In the genomic region with DNA sequence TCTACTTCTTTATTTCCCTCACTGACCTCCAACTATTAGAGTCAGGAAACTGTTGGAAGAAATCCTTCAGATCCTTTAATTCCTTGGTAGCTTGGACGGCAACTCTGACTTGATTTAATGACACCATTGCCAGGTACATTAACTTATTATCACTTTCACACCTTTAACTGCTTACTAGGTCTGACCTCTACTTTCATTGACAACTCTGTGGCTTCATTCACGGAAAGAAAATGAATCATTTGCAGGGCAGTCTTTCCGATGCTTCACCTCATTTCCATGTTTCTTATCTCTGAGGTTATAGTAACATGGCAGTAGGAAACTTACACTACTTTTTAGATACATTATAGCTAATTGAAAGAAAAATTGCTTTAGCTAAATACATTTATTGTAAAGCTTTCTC, we compare ENCODE assay signal across 35 cellular contexts.
"Had no signal": no experiment of that assay in that cellular context is flagged by ENCODE, and none has a peak within 500 bp of the region (broad histone marks: within the 10 kb centered on the region; RNA-seq: fewer than 3 reads in every experiment).

No MANE protein-coding gene starts in this region.

- H3K9me3 ChIP-seq: adrenal gland, breast epithelium had no signal

- DNase-seq: activated CD4-positive, alpha-beta memory T cell treated with anti-CD3 and anti-CD28 coated beads for 36 hours; activated CD4-positive, alpha-beta T cell treated with anti-CD3 and anti-CD28 coated beads for 36 hours; activated CD4-positive, alpha-beta T cell treated with anti-CD3 and anti-CD28 coated beads, Interleukin-2, amount 10 ng/mL, durations not matched to agents 24 days and 14 days; activated CD4-positive, CD25-positive, alpha-beta regulatory T cell; activated CD4-positive, CD25-positive, alpha-beta regulatory T cell treated with anti-CD3 and anti-CD28 coated beads, Interleukin-2, amount 50 U/mL, for 72 hours; activated CD8-positive, alpha-beta memory T cell treated with anti-CD3 and anti-CD28 coated beads, Interleukin-2, amount 10 ng/mL, durations not matched to agents 7 days and 5 days; activated CD8-positive, alpha-beta memory T cell treated with anti-CD3 and anti-CD28 coated beads, Interleukin-2, amount 50 U/mL, for 4 hours; activated CD8-positive, alpha-beta T cell treated with anti-CD3 and anti-CD28 coated beads, Interleukin-2, amount 10 ng/mL, durations not matched to agents 7 days and 5 days; activated effector memory CD4-positive, alpha-beta T cell treated with anti-CD3 and anti-CD28 coated beads, Interleukin-2, amount 50 U/mL, for 16 hours; activated naive CD4-positive, alpha-beta T cell treated with anti-CD3 and anti-CD28 coated beads for 36 hours; activated naive CD8-positive, alpha-beta T cell treated with anti-CD3 and anti-CD28 coated beads for 36 hours; activated naive CD8-positive, alpha-beta T cell treated with anti-CD3 and anti-CD28 coated beads, Interleukin-2, amount 50 U/mL, for 24 hours; activated T-cell treated with anti-CD3 and anti-CD28 coated beads, Interleukin-2, amount 50 U/mL, for 1 hour; activated T-cell treated with anti-CD3 and anti-CD28 coated beads, Interleukin-2, amount 50 U/mL, for 48 hours; adrenal gland; amygdala; aorta; dorsolateral prefrontal cortex; effector memory CD4-positive, alpha-beta T cell; endodermal cell; foreskin fibroblast; head of caudate nucleus; T-helper 1 cell; T-helper 17 cell; T1000 had no signal

- H3K27me3 Mint-ChIP-seq: activated CD4-positive, alpha-beta memory T cell treated with anti-CD3 and anti-CD28 coated beads for 36 hours; activated CD4-positive, alpha-beta T cell treated with anti-CD3 and anti-CD28 coated beads for 36 hours; activated CD4-positive, alpha-beta T cell treated with anti-CD3 and anti-CD28 coated beads, Interleukin-2, amount 10 ng/mL, durations not matched to agents 24 days and 14 days; activated CD8-positive, alpha-beta memory T cell treated with anti-CD3 and anti-CD28 coated beads, Interleukin-2, amount 10 ng/mL, durations not matched to agents 7 days and 5 days; activated naive CD4-positive, alpha-beta T cell treated with anti-CD3 and anti-CD28 coated beads, Interleukin-2, amount 50 U/mL, for 24 hours; activated naive CD8-positive, alpha-beta T cell treated with anti-CD3 and anti-CD28 coated beads for 36 hours; activated naive CD8-positive, alpha-beta T cell treated with anti-CD3 and anti-CD28 coated beads, Interleukin-2, amount 50 U/mL, for 24 hours; central memory CD8-positive, alpha-beta T cell; dendritic cell treated with granulocyte-macrophage colony-stimulating factor and Interleukin-4, amounts not matched to agents 40 ng/mL and 50 ng/mL, for 4 days; T-helper 17 cell had no signal

- ATAC-seq: activated CD4-positive, alpha-beta T cell treated with anti-CD3 and anti-CD28 coated beads for 36 hours; activated CD8-positive, alpha-beta memory T cell treated with anti-CD3 and anti-CD28 coated beads, Interleukin-2, amount 10 ng/mL, durations not matched to agents 7 days and 5 days; activated CD8-positive, alpha-beta T cell treated with anti-CD3 and anti-CD28 coated beads, Interleukin-2, amount 10 ng/mL, durations not matched to agents 7 days and 5 days; activated naive CD8-positive, alpha-beta T cell treated with anti-CD3 and anti-CD28 coated beads, Interleukin-2, amount 50 U/mL, for 24 hours; esophagus mucosa; T-helper 17 cell had no signal

- H3K4me1 ChIP-seq: breast epithelium had no signal

- H3K9me3 Mint-ChIP-seq: activated CD4-positive, alpha-beta memory T cell treated with anti-CD3 and anti-CD28 coated beads for 36 hours; activated CD4-positive, alpha-beta T cell treated with anti-CD3 and anti-CD28 coated beads, Interleukin-2, amount 10 ng/mL, durations not matched to agents 24 days and 14 days; activated naive CD8-positive, alpha-beta T cell treated with anti-CD3 and anti-CD28 coated beads for 36 hours; activated naive CD8-positive, alpha-beta T cell treated with anti-CD3 and anti-CD28 coated beads, Interleukin-2, amount 50 U/mL, for 24 hours; activated T-helper 1 cell treated with anti-CD3 and anti-CD28 coated beads, Interleukin-12 subunit alpha, Interleukin-12 subunit beta, Interleukin-2, Interleukin-4 antibody, amounts not matched to agents 30 ng/mL and 10 ng/mL and 1 ng/mL, durations not matched to agents 14 hours and 24 hours and 36 hours; activated T-helper 2 cell treated with anti-CD3 and anti-CD28 coated beads, Interferon-gamma antibody, Interleukin-2, Interleukin-4, amounts not matched to agents 10 μg/mL and 5 μg/mL and 100 μg/mL, durations not matched to agents 14 hours and 24 hours and 36 hours; brain; central memory CD8-positive, alpha-beta T cell; dendritic cell treated with granulocyte-macrophage colony-stimulating factor and Interleukin-4, amounts not matched to agents 40 ng/mL and 50 ng/mL, for 4 days; endodermal cell; T-helper 2 cell treated with Interferon-gamma antibody and Interleukin-4, amounts not matched to agents 5 μg/mL and 100 μg/mL, for 36 hours had no signal

- H3K4me3 ChIP-seq: adrenal gland, breast epithelium, coronary artery, dorsolateral prefrontal cortex had no signal

- H3K27me3 ChIP-seq: adrenal gland, breast epithelium, dorsolateral prefrontal cortex had no signal

- H3K36me3 Mint-ChIP-seq: activated CD4-positive, alpha-beta memory T cell treated with anti-CD3 and anti-CD28 coated beads for 36 hours; activated CD8-positive, alpha-beta memory T cell treated with anti-CD3 and anti-CD28 coated beads, Interleukin-2, amount 10 ng/mL, durations not matched to agents 7 days and 5 days; activated naive CD4-positive, alpha-beta T cell treated with anti-CD3 and anti-CD28 coated beads, Interleukin-2, amount 50 U/mL, for 24 hours; activated naive CD8-positive, alpha-beta T cell treated with anti-CD3 and anti-CD28 coated beads for 36 hours; brain had no signal

- H3K27ac Mint-ChIP-seq: activated CD4-positive, alpha-beta memory T cell treated with anti-CD3 and anti-CD28 coated beads for 36 hours; activated CD4-positive, alpha-beta T cell treated with anti-CD3 and anti-CD28 coated beads for 36 hours; activated CD4-positive, alpha-beta T cell treated with anti-CD3 and anti-CD28 coated beads, Interleukin-2, amount 10 ng/mL, durations not matched to agents 24 days and 14 days; activated CD8-positive, alpha-beta memory T cell treated with anti-CD3 and anti-CD28 coated beads, Interleukin-2, amount 10 ng/mL, durations not matched to agents 7 days and 5 days; activated CD8-positive, alpha-beta T cell treated with anti-CD3 and anti-CD28 coated beads, Interleukin-2, amount 10 ng/mL, durations not matched to agents 7 days and 5 days; activated naive CD4-positive, alpha-beta T cell treated with anti-CD3 and anti-CD28 coated beads for 36 hours; activated naive CD4-positive, alpha-beta T cell treated with anti-CD3 and anti-CD28 coated beads, Interleukin-2, amount 50 U/mL, for 24 hours; activated naive CD8-positive, alpha-beta T cell treated with anti-CD3 and anti-CD28 coated beads for 36 hours; activated naive CD8-positive, alpha-beta T cell treated with anti-CD3 and anti-CD28 coated beads, Interleukin-2, amount 50 U/mL, for 24 hours; activated T-helper 1 cell treated with anti-CD3 and anti-CD28 coated beads, Interleukin-12 subunit alpha, Interleukin-12 subunit beta, Interleukin-2, Interleukin-4 antibody, amounts not matched to agents 30 ng/mL and 10 ng/mL and 1 ng/mL, durations not matched to agents 14 hours and 24 hours and 36 hours; activated T-helper 2 cell treated with anti-CD3 and anti-CD28 coated beads, Interferon-gamma antibody, Interleukin-2, Interleukin-4, amounts not matched to agents 10 μg/mL and 5 μg/mL and 100 μg/mL, durations not matched to agents 14 hours and 24 hours and 36 hours; brain; dendritic cell treated with granulocyte-macrophage colony-stimulating factor and Interleukin-4, amounts not matched to agents 40 ng/mL and 50 ng/mL, for 4 days; endodermal cell; T-helper 17 cell; T-helper 2 cell treated with Interferon-gamma antibody and Interleukin-4, amounts not matched to agents 5 μg/mL and 100 μg/mL, for 36 hours had no signal

- H3K27ac ChIP-seq: adrenal gland, breast epithelium, coronary artery, dorsolateral prefrontal cortex had no signal

- H3K36me3 ChIP-seq: adrenal gland, breast epithelium had no signal

- H3K4me1 Mint-ChIP-seq: activated CD4-positive, alpha-beta T cell treated with anti-CD3 and anti-CD28 coated beads for 36 hours; activated CD4-positive, alpha-beta T cell treated with anti-CD3 and anti-CD28 coated beads, Interleukin-2, amount 10 ng/mL, durations not matched to agents 24 days and 14 days; activated CD8-positive, alpha-beta memory T cell treated with anti-CD3 and anti-CD28 coated beads, Interleukin-2, amount 10 ng/mL, durations not matched to agents 7 days and 5 days; activated naive CD4-positive, alpha-beta T cell treated with anti-CD3 and anti-CD28 coated beads, Interleukin-2, amount 50 U/mL, for 24 hours; activated naive CD8-positive, alpha-beta T cell treated with anti-CD3 and anti-CD28 coated beads for 36 hours; activated naive CD8-positive, alpha-beta T cell treated with anti-CD3 and anti-CD28 coated beads, Interleukin-2, amount 50 U/mL, for 24 hours; brain; central memory CD8-positive, alpha-beta T cell; T-helper 17 cell had no signal

- H3K4me3 Mint-ChIP-seq: activated CD4-positive, alpha-beta memory T cell treated with anti-CD3 and anti-CD28 coated beads for 36 hours; activated CD4-positive, alpha-beta T cell treated with anti-CD3 and anti-CD28 coated beads for 36 hours; activated CD4-positive, alpha-beta T cell treated with anti-CD3 and anti-CD28 coated beads, Interleukin-2, amount 10 ng/mL, durations not matched to agents 24 days and 14 days; activated CD8-positive, alpha-beta memory T cell treated with anti-CD3 and anti-CD28 coated beads, Interleukin-2, amount 10 ng/mL, durations not matched to agents 7 days and 5 days; activated CD8-positive, alpha-beta T cell treated with anti-CD3 and anti-CD28 coated beads, Interleukin-2, amount 10 ng/mL, durations not matched to agents 7 days and 5 days; activated naive CD4-positive, alpha-beta T cell treated with anti-CD3 and anti-CD28 coated beads for 36 hours; activated naive CD4-positive, alpha-beta T cell treated with anti-CD3 and anti-CD28 coated beads, Interleukin-2, amount 50 U/mL, for 24 hours; activated naive CD8-positive, alpha-beta T cell treated with anti-CD3 and anti-CD28 coated beads for 36 hours; activated naive CD8-positive, alpha-beta T cell treated with anti-CD3 and anti-CD28 coated beads, Interleukin-2, amount 50 U/mL, for 24 hours; activated T-helper 1 cell treated with anti-CD3 and anti-CD28 coated beads, Interleukin-12 subunit alpha, Interleukin-12 subunit beta, Interleukin-2, Interleukin-4 antibody, amounts not matched to agents 30 ng/mL and 10 ng/mL and 1 ng/mL, durations not matched to agents 14 hours and 24 hours and 36 hours; brain; central memory CD8-positive, alpha-beta T cell; dendritic cell treated with granulocyte-macrophage colony-stimulating factor and Interleukin-4, amounts not matched to agents 40 ng/mL and 50 ng/mL, for 4 days; endodermal cell; T-helper 17 cell; T-helper 2 cell treated with Interferon-gamma antibody and Interleukin-4, amounts not matched to agents 5 μg/mL and 100 μg/mL, for 36 hours had no signal
